1 cellular context compared by ENCODE assay signal in the genomic region with DNA sequence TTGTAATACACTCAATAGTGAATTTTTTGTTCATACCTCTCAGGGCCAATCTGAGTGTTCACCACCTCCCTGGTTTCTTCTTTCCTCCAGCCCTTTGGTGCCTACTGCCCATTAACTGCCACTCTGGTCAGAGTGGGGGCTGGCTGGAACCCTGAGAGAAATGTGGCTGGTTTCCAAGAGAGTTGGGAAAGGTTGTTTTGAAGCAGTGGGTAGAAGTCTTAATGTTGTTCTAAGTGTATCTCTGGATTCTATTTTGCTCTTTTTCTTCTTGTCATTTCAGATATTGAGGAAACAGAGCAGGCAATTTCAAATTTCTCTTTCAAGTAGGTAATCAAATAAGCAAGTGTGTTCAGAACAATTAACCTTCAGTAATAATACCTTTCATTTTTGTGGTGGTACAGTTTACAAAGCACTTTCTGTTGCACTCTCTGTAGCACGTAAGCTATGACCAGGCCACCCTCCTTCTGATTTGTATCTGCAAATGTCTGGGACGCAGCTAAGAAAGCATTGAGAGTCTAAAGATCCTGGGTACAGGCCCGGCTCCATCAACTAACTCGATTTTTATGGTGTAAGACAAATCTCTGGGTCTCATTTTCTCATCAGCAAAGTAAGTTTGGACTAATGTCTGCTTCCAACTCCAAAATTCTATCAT.
TF ChIP-seq lines count a peak whose summit lies in the region.

No MANE protein-coding gene starts in this region.

TF ChIP-seq in WTC11, 78 proteins besides CTCF, POLR2A, EP300 and RAD21 (continued from another document):
- TF ChIP-seq, protein P1, sequence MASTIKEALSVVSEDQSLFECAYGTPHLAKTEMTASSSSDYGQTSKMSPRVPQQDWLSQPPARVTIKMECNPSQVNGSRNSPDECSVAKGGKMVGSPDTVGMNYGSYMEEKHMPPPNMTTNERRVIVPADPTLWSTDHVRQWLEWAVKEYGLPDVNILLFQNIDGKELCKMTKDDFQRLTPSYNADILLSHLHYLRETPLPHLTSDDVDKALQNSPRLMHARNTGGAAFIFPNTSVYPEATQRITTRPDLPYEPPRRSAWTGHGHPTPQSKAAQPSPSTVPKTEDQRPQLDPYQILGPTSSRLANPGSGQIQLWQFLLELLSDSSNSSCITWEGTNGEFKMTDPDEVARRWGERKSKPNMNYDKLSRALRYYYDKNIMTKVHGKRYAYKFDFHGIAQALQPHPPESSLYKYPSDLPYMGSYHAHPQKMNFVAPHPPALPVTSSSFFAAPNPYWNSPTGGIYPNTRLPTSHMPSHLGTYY (CRISPR knock-in tag; IDR thresholded peaks at IDR 0.05) = no peak
- TF ChIP-seq, protein P2, sequence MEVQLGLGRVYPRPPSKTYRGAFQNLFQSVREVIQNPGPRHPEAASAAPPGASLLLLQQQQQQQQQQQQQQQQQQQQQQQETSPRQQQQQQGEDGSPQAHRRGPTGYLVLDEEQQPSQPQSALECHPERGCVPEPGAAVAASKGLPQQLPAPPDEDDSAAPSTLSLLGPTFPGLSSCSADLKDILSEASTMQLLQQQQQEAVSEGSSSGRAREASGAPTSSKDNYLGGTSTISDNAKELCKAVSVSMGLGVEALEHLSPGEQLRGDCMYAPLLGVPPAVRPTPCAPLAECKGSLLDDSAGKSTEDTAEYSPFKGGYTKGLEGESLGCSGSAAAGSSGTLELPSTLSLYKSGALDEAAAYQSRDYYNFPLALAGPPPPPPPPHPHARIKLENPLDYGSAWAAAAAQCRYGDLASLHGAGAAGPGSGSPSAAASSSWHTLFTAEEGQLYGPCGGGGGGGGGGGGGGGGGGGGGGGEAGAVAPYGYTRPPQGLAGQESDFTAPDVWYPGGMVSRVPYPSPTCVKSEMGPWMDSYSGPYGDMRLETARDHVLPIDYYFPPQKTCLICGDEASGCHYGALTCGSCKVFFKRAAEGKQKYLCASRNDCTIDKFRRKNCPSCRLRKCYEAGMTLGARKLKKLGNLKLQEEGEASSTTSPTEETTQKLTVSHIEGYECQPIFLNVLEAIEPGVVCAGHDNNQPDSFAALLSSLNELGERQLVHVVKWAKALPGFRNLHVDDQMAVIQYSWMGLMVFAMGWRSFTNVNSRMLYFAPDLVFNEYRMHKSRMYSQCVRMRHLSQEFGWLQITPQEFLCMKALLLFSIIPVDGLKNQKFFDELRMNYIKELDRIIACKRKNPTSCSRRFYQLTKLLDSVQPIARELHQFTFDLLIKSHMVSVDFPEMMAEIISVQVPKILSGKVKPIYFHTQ (CRISPR knock-in tag; IDR thresholded peaks at IDR 0.05) = no peak
- TF ChIP-seq ZNF416 (CRISPR knock-in tag; IDR thresholded peaks at IDR 0.05) = no peak
- no peak for TF ChIP-seq CREM (CRISPR knock-in tag; IDR thresholded peaks at IDR 0.05)
- no peak for TF ChIP-seq GTF2I (CRISPR knock-in tag; conservative IDR thresholded peaks at IDR 0.05)
- TF ChIP-seq, protein P3, sequence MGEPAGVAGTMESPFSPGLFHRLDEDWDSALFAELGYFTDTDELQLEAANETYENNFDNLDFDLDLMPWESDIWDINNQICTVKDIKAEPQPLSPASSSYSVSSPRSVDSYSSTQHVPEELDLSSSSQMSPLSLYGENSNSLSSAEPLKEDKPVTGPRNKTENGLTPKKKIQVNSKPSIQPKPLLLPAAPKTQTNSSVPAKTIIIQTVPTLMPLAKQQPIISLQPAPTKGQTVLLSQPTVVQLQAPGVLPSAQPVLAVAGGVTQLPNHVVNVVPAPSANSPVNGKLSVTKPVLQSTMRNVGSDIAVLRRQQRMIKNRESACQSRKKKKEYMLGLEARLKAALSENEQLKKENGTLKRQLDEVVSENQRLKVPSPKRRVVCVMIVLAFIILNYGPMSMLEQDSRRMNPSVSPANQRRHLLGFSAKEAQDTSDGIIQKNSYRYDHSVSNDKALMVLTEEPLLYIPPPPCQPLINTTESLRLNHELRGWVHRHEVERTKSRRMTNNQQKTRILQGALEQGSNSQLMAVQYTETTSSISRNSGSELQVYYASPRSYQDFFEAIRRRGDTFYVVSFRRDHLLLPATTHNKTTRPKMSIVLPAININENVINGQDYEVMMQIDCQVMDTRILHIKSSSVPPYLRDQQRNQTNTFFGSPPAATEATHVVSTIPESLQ (CRISPR knock-in tag; IDR thresholded peaks at IDR 0.05) = no peak
- no peak for TF ChIP-seq NR2C2 (CRISPR knock-in tag; IDR thresholded peaks at IDR 0.05)
- TF ChIP-seq FOXK1 (CRISPR knock-in tag; IDR thresholded peaks at IDR 0.05) = no peak
- TF ChIP-seq, protein P4, sequence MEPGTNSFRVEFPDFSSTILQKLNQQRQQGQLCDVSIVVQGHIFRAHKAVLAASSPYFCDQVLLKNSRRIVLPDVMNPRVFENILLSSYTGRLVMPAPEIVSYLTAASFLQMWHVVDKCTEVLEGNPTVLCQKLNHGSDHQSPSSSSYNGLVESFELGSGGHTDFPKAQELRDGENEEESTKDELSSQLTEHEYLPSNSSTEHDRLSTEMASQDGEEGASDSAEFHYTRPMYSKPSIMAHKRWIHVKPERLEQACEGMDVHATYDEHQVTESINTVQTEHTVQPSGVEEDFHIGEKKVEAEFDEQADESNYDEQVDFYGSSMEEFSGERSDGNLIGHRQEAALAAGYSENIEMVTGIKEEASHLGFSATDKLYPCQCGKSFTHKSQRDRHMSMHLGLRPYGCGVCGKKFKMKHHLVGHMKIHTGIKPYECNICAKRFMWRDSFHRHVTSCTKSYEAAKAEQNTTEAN (CRISPR knock-in tag; IDR thresholded peaks at IDR 0.05) = no peak
- no peak for TF ChIP-seq ZNF671 (CRISPR knock-in tag; IDR thresholded peaks at IDR 0.05)
- TF ChIP-seq GABPB1 (CRISPR knock-in tag; IDR thresholded peaks at IDR 0.05) = no peak
- TF ChIP-seq, protein P5, sequence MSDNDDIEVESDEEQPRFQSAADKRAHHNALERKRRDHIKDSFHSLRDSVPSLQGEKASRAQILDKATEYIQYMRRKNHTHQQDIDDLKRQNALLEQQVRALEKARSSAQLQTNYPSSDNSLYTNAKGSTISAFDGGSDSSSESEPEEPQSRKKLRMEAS (CRISPR knock-in tag; IDR thresholded peaks at IDR 0.05) = no peak
- TF ChIP-seq NR1H2 (CRISPR knock-in tag; IDR thresholded peaks at IDR 0.05) = no peak
- TF ChIP-seq EMX1 (CRISPR knock-in tag; IDR thresholded peaks at IDR 0.05) = no peak
- TF ChIP-seq SP1 (CRISPR knock-in tag; conservative IDR thresholded peaks at IDR 0.05) = no peak
- TF ChIP-seq KAT7 (CRISPR knock-in tag; IDR thresholded peaks at IDR 0.05; ENCODE audit: borderline replicate concordance) = no peak
- no peak for TF ChIP-seq ZNF121 (CRISPR knock-in tag; IDR thresholded peaks at IDR 0.05)
- no peak for TF ChIP-seq NFYB (CRISPR knock-in tag; conservative IDR thresholded peaks at IDR 0.05; ENCODE audit: low read depth)
